In genomic region chr10:7734821-7735220, GRCh38 we compare ENCODE assay signal across 21 cellular contexts. TPM values are rescaled to one million over a fixed set of nuclear protein-coding genes. Genes with fewer than 3 reads are reported as not detected.
DNase-seq lines count a peak whose midpoint lies in the region; ATAC-seq and TF ChIP-seq lines count a peak whose summit lies in the region.
"Had no signal": no experiment of that assay in that cellular context is flagged by ENCODE, and none has a peak within 500 bp of the region (broad histone marks: within the 10 kb centered on the region; RNA-seq: fewer than 3 reads in every experiment).

No MANE protein-coding gene starts in this region.

- no peak overlapping the region for H3K9ac ChIP-seq in endodermal cell (ENCODE audit: extremely low read depth, low read length, poor library complexity, severe bottlenecking)
- H3K9ac ChIP-seq: BLaER1 treated with 17β-estradiol and CSF1 and Interleukin-3, amounts not matched to agents 10 nM and 100 nM; GM23248 had no signal

- H3K4me1 Mint-ChIP-seq in endodermal cell, result no peaks in the 10 kb centered on the region

- 87 to 92% methylated on average over 9 to 13 of the region's 13 CpGs for WGBS in endodermal cell (ENCODE audit: insufficient coverage in 1 of 2, insufficient read length in 1 of 2), 2 experiments
- no CpG with 5 or more reads among the region's 13 CpGs for WGBS in right lobe of liver (ENCODE audit: insufficient coverage, low coverage, low lambda C conversion rate, missing lambda C conversion rate)

- H3K27ac ChIP-seq in endodermal cell (ENCODE audit: low read depth, low read length), result no peak overlapping the region
- no peak overlapping the region for H3K27ac ChIP-seq in right lobe of liver
- H3K27ac ChIP-seq: 22Rv1; BLaER1 treated with 17β-estradiol and CSF1 and Interleukin-3, amounts not matched to agents 10 nM and 100 nM; GM23248 had no signal

- H3K27ac Mint-ChIP-seq in endodermal cell, result no peak overlapping the region
- H3K27ac Mint-ChIP-seq: CD4-positive, CD25-positive, alpha-beta regulatory T cell; HFFc6 had no signal

- no peaks in the 10 kb centered on the region for H3K27me3 ChIP-seq in endodermal cell (ENCODE audit: control insufficient read depth, insufficient read depth, low read length, poor library complexity, severe bottlenecking)
- no peaks in the 10 kb centered on the region for H3K27me3 ChIP-seq in right lobe of liver
- H3K27me3 ChIP-seq: BLaER1 treated with 17β-estradiol and CSF1 and Interleukin-3, amounts not matched to agents 10 nM and 100 nM had no signal

- H3K9me3 Mint-ChIP-seq in endodermal cell, result no peaks in the 10 kb centered on the region
- H3K9me3 Mint-ChIP-seq: HFFc6 had no signal

- peak; percentile 37 for DNase-seq in activated CD8-positive, alpha-beta memory T cell treated with anti-CD3 and anti-CD28 coated beads, Interleukin-2, amount 50 U/mL, for 48 hours
- no peak for DNase-seq in activated CD8-positive, alpha-beta memory T cell treated with anti-CD3 and anti-CD28 coated beads for 24 hours
- DNase-seq in endodermal cell (peak; percentile 57), right lobe of liver (no peak), T-helper 9 cell (no peak), NCI-H82 treated with DMSO at 0.1 percent for 48 hours (lab: John Stamatoyannopoulos, UW; ENCODE audit: unreplicated experiment) (no peak), NCI-H1105 (lab: John Stamatoyannopoulos, UW) (no peak), SIG-M5 treated with dmso at 0.1 percent for 504 hours (lab: John Stamatoyannopoulos, UW; ENCODE audit: unreplicated experiment) (no peak)
- DNase-seq: AML-193; Calu3; CD4-positive, CD25-positive, alpha-beta regulatory T cell; DMS 273 treated with DMSO at 0.1 percent for 48 hours; GM23248; HCEC 1CT; HFFc6 had no signal

- no peak for TF ChIP-seq POLR2A in right lobe of liver (IDR thresholded peaks at IDR 0.05)

- H3K4me3 Mint-ChIP-seq in endodermal cell, result no peak overlapping the region
- H3K4me3 Mint-ChIP-seq: CD4-positive, CD25-positive, alpha-beta regulatory T cell; HFFc6 had no signal

- TF ChIP-seq CTCF in endodermal cell (conservative IDR thresholded peaks at IDR 0.05) (peak; percentile 13), right lobe of liver (IDR thresholded peaks at IDR 0.05) (no peak)

- H3K36me3 ChIP-seq in endodermal cell (ENCODE audit: control insufficient read depth, insufficient read depth, low read length) (no peaks in the 10 kb centered on the region), right lobe of liver (peaks cover 0 to 85% (median 39%) of the 10 kb centered on the region in 4 donors)
- H3K36me3 ChIP-seq: BLaER1 treated with 17β-estradiol and CSF1 and Interleukin-3, amounts not matched to agents 10 nM and 100 nM had no signal

- H3K4me3 ChIP-seq in endodermal cell (ENCODE audit: low read length), result no peak overlapping the region
- H3K4me3 ChIP-seq in right lobe of liver, result no peak overlapping the region
- H3K4me3 ChIP-seq: BLaER1 treated with 17β-estradiol and CSF1 and Interleukin-3, amounts not matched to agents 10 nM and 100 nM; GM12878; GM23248 had no signal

- no peaks in the 10 kb centered on the region for H3K27me3 Mint-ChIP-seq in endodermal cell (ENCODE audit: insufficient read depth)
- H3K27me3 Mint-ChIP-seq: CD4-positive, CD25-positive, alpha-beta regulatory T cell had no signal

- H3K9me3 ChIP-seq in endodermal cell (ENCODE audit: control insufficient read depth, low read length) (no peaks in the 10 kb centered on the region), right lobe of liver (no peaks in the 10 kb centered on the region)
- H3K9me3 ChIP-seq: BLaER1 treated with 17β-estradiol and CSF1 and Interleukin-3, amounts not matched to agents 10 nM and 100 nM had no signal

- intact Hi-C loops in right lobe of liver (cut with DNase I), result no loop called here

- no peaks in the 10 kb centered on the region for H3K36me3 Mint-ChIP-seq in endodermal cell (ENCODE audit: low read depth)
- H3K36me3 Mint-ChIP-seq: CD4-positive, CD25-positive, alpha-beta regulatory T cell had no signal

- ATAC-seq in right lobe of liver, result peak; percentile 15 to 45 (median 21)
- ATAC-seq: GM12878 had no signal

- H3K4me1 ChIP-seq in endodermal cell (ENCODE audit: control insufficient read depth, insufficient read depth, low read length), result no peaks in the 10 kb centered on the region
- no peaks in the 10 kb centered on the region for H3K4me1 ChIP-seq in right lobe of liver
- H3K4me1 ChIP-seq: BLaER1 treated with 17β-estradiol and CSF1 and Interleukin-3, amounts not matched to agents 10 nM and 100 nM had no signal

RNA-seq across cellular contexts. Expression of gene ITIH2, which starts 31.7 kb away (rescaled TPM):
- total RNA-seq in endodermal cell, result not detected
- polyA plus RNA-seq in endodermal cell (2013, experiment 1 of 2), result not detected
- polyA plus RNA-seq in endodermal cell (2013, experiment 2 of 2), result not detected
- total RNA-seq in right lobe of liver, result 1,000 to 10,000 TPM in 1 of 6 experiments, 100 to 1,000 TPM in 5; 399 to 1,113 (median 694) TPM
- total RNA-seq: A673; CD4-positive, CD25-positive, alpha-beta regulatory T cell; Daoy; G401; GM23248; HFFc6 had no signal
- polyA plus RNA-seq: CD4-positive, CD25-positive, alpha-beta regulatory T cell; GM23248 had no signal

RNA-seq across cellular contexts. Expression of gene KIN, which starts 53.0 kb away (rescaled TPM):
- total RNA-seq in endodermal cell, result 10 to 100 TPM; 17.9 TPM
- 18.2 TPM for polyA plus RNA-seq in endodermal cell (2013, experiment 1 of 2)
- 22.0 TPM for polyA plus RNA-seq in endodermal cell (2013, experiment 2 of 2)
- total RNA-seq in right lobe of liver, result 1 to 10 TPM; 2.3 to 4.3 (median 3.4) TPM

RNA-seq across cellular contexts. Expression of gene ATP5F1C, which starts 53.2 kb away (rescaled TPM):
- total RNA-seq in endodermal cell (100 to 1,000 TPM; 248 to 287 TPM), right lobe of liver (100 to 1,000 TPM; 177 to 376 (median 210) TPM)
- 220 TPM for polyA plus RNA-seq in endodermal cell (2013, experiment 1 of 2)
- 229 TPM for polyA plus RNA-seq in endodermal cell (2013, experiment 2 of 2)

Comparison
In these comparisons a context has a peak if more than half of its experiments do, and no peak if none do; other contexts are left out.
1. DNase-seq: peak in activated CD8-positive, alpha-beta memory T cell treated with anti-CD3 and anti-CD28 coated beads, Interleukin-2, amount 50 U/mL, for 48 hours (single experiment) and endodermal cell (single experiment); none in activated CD8-positive, alpha-beta memory T cell treated with anti-CD3 and anti-CD28 coated beads for 24 hours (single experiment), right lobe of liver (0 of 3), T-helper 9 cell (single experiment), NCI-H82 treated with DMSO at 0.1 percent for 48 hours (single experiment), NCI-H1105 (single experiment) and SIG-M5 treated with dmso at 0.1 percent for 504 hours (single experiment).
2. RNA of gene ITIH2, which starts 31.7 kb away (total RNA-seq): 399 to 1,113 TPM in right lobe of liver; not detected in endodermal cell; every median in the first group is over 100 times any median in the second.